Comparison of ENCODE assay signal across 1 cellular context in the genomic region with DNA sequence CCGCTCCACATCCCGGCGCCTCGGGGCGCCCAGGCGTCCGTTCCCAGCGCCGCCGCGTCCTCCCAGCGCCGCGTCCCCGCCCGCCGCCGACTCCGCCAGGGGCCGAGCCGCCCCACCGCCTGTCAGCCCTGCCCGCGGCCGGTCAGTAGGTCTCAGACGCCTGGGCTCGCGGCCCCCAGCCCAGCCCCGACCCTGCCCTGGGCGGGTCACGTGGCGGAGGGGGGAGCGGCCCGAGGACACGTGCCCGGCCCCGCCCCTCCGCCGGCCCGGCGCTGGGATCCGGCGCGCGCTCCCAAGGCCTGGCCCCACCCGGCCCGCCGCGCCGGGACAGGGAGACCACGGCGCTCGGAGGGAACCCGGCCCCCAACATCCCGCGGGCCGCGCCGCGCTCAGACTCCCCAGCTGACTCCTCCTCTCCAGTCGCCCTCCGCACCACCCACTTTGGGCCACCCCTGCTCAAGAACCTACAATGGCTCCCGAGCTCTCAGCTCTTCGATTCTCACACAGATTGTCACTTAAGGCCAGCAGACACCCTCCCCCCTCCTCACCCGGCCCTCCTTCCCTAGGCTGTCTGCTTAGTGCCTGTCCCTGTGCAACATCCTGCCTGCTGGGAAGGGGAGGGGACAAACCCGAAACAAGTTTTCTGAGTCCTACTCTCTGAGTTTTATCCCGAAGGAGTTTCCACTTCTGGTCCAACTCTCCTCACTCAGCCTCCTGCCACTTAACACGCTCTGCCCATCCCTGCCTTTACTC.
TF ChIP-seq lines count a peak whose summit lies in the region.

A gene with protein sequence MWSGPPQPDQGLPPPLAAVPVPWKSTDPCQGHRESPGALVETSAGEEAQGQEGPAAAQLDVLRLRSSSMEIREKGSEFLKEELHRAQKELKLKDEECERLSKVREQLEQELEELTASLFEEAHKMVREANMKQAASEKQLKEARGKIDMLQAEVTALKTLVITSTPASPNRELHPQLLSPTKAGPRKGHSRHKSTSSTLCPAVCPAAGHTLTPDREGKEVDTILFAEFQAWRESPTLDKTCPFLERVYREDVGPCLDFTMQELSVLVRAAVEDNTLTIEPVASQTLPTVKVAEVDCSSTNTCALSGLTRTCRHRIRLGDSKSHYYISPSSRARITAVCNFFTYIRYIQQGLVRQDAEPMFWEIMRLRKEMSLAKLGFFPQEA (minus strand): TSS at position 210 of the 753 bp plus-strand sequence. CDS start 199 bp downstream, at position 11.

TF ChIP-seq in endothelial cell of umbilical vein, 7 proteins besides CTCF, POLR2A, EP300 and RAD21:
- TF ChIP-seq, protein P1, sequence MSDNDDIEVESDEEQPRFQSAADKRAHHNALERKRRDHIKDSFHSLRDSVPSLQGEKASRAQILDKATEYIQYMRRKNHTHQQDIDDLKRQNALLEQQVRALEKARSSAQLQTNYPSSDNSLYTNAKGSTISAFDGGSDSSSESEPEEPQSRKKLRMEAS (IDR thresholded peaks at IDR 0.05; ENCODE audit: insufficient read depth, insufficient read length), result peak; percentile 35
- TF ChIP-seq JUN (IDR thresholded peaks at IDR 0.05; ENCODE audit: borderline replicate concordance, insufficient read depth, insufficient read length, low read depth) (no peak), EZH2 (IDR thresholded peaks at IDR 0.05; ENCODE audit: borderline replicate concordance, low read depth, low read length, severe bottlenecking) (peak; percentile 45)
